Comparison of ENCODE assay signal across 25 cellular contexts in genomic region chr19:55866521-55866920, GRCh38. TPM values are rescaled to one million over a fixed set of nuclear protein-coding genes. Genes with fewer than 3 reads are reported as not detected.
DNase-seq lines count a peak whose midpoint lies in the region; ATAC-seq, FAIRE-seq and TF ChIP-seq lines count a peak whose summit lies in the region.
"Had no signal": no experiment of that assay in that cellular context is flagged by ENCODE, and none has a peak within 500 bp of the region (broad histone marks: within the 10 kb centered on the region; RNA-seq: fewer than 3 reads in every experiment).

No MANE protein-coding gene starts in this region.

- H3K4me2 ChIP-seq in Karpas-422 (ENCODE audit: low read depth, low read length, poor library complexity, severe bottlenecking) (peak overlapping the region; percentile 42), SU-DHL-6 (ENCODE audit: low read depth, low read length, poor library complexity, severe bottlenecking) (peak overlapping the region; percentile 22)
- H3K4me2 ChIP-seq: BLaER1 treated with 17β-estradiol and CSF1 and Interleukin-3, amounts not matched to agents 10 nM and 100 nM had no signal

- FAIRE-seq in GM12891 (lab: Jason Lieb, UNC) = no peak
- FAIRE-seq: A204.1, D721Med, G401.6, GM12892, GM18507 had no signal

- H3K4me3 ChIP-seq in Karpas-422 (ENCODE audit: low read length) (peak overlapping the region; percentile 15; the same call in 1 of the 2 replicates), SU-DHL-6 (ENCODE audit: insufficient read depth, low read length, poor library complexity, severe bottlenecking) (no peak overlapping the region)
- H3K4me3 ChIP-seq: BLaER1 treated with 17β-estradiol and CSF1 and Interleukin-3, amounts not matched to agents 10 nM and 100 nM had no signal

- H3K9ac ChIP-seq in Karpas-422 (ENCODE audit: low read length) = peak overlapping the region; percentile 0; the same call in 1 of the 2 replicates
- no peak overlapping the region for H3K9ac ChIP-seq in SU-DHL-6 (ENCODE audit: low read length)
- H3K9ac ChIP-seq: BLaER1 treated with 17β-estradiol and CSF1 and Interleukin-3, amounts not matched to agents 10 nM and 100 nM had no signal

- no peaks in the 10 kb centered on the region for H3K36me3 Mint-ChIP-seq in stimulated activated naive B cell treated with anti-CD40 and anti-IgM and Interleukin-4, amounts not matched to agents 10 μg/mL and 1 μg/mL and 100 μg/mL, for 72 hours
- H3K36me3 Mint-ChIP-seq: CD8-positive, alpha-beta T cell had no signal

- no peaks in the 10 kb centered on the region for H3K9me3 ChIP-seq in Karpas-422 (ENCODE audit: low read length)
- no peaks in the 10 kb centered on the region; the same call in 1 of the 2 replicates for H3K9me3 ChIP-seq in SU-DHL-6 (ENCODE audit: insufficient read depth, low read length)
- H3K9me3 ChIP-seq: Caco-2 had no signal

- no peak for TF ChIP-seq CTCF in SU-DHL-6 (IDR thresholded peaks at IDR 0.05; ENCODE audit: insufficient read depth, low read length, poor library complexity, severe bottlenecking)

- H3K36me3 ChIP-seq in Karpas-422 (ENCODE audit: insufficient read depth, low read length) (peaks cover 10% of the 10 kb centered on the region; the same call in 1 of the 2 replicates), SU-DHL-6 (ENCODE audit: low read length) (0 out of 2 replicates have a peak, but pooled peaks cover 3% of the 10 kb centered on the region)
- H3K36me3 ChIP-seq: BLaER1 treated with 17β-estradiol and CSF1 and Interleukin-3, amounts not matched to agents 10 nM and 100 nM had no signal

- no peak for TF ChIP-seq POLR2A in GM12891 (IDR thresholded peaks at IDR 0.05; ENCODE audit: low read depth, low read length)

- no peak overlapping the region for H3K4me3 Mint-ChIP-seq in stimulated activated naive B cell treated with anti-CD40 and anti-IgM and Interleukin-4, amounts not matched to agents 10 μg/mL and 1 μg/mL and 100 μg/mL, for 72 hours
- H3K4me3 Mint-ChIP-seq: B cell; CD4-positive, alpha-beta T cell; CD8-positive, alpha-beta T cell had no signal

- peaks cover 34% of the 10 kb centered on the region for H3K4me1 ChIP-seq in Karpas-422 (ENCODE audit: low read length)
- H3K4me1 ChIP-seq: BLaER1 treated with 17β-estradiol and CSF1 and Interleukin-3, amounts not matched to agents 10 nM and 100 nM; Caco-2 had no signal

- ATAC-seq in stimulated activated naive B cell treated with anti-CD40 and anti-IgM and Interleukin-4, amounts not matched to agents 10 μg/mL and 1 μg/mL and 100 μg/mL, for 72 hours (replicated peaks) = no peak
- no peak for ATAC-seq in left ventricle myocardium superior
- ATAC-seq: CD8-positive, alpha-beta T cell had no signal

- peak; percentile 92 for DNase-seq in Karpas-422
- DNase-seq in stimulated activated naive B cell treated with anti-CD40 and anti-IgM and Interleukin-4, amounts not matched to agents 10 μg/mL and 1 μg/mL and 100 μg/mL, for 72 hours = no peak
- DNase-seq in GM12891 (ENCODE audit: insufficient read length, low spot score) = no peak
- DNase-seq in AG08396 (ENCODE audit: low spot score) = no peak
- DNase-seq in left ventricle myocardium superior = no peak
- DNase-seq: 8988T; ACHN; AML-193; Caco-2; Calu3; CD4-positive, alpha-beta T cell; CD8-positive, alpha-beta T cell; DMS79 treated with DMSO at 0.1 percent for 48 hours; GF-D8 had no signal

- no peaks in the 10 kb centered on the region for H3F3A ChIP-seq in SU-DHL-6 (ENCODE audit: insufficient read depth)

- peaks cover 6 to 8% of the 10 kb centered on the region in 2 donors for H3K9me3 Mint-ChIP-seq in stimulated activated naive B cell treated with anti-CD40 and anti-IgM and Interleukin-4, amounts not matched to agents 10 μg/mL and 1 μg/mL and 100 μg/mL, for 72 hours

- H3K27me3 Mint-ChIP-seq in stimulated activated naive B cell treated with anti-CD40 and anti-IgM and Interleukin-4, amounts not matched to agents 10 μg/mL and 1 μg/mL and 100 μg/mL, for 72 hours = peaks cover 0 to 12% of the 10 kb centered on the region in 2 donors

- H3K27ac Mint-ChIP-seq in stimulated activated naive B cell treated with anti-CD40 and anti-IgM and Interleukin-4, amounts not matched to agents 10 μg/mL and 1 μg/mL and 100 μg/mL, for 72 hours = peak overlapping the region; percentile 9
- H3K27ac Mint-ChIP-seq: B cell; CD4-positive, alpha-beta T cell; CD8-positive, alpha-beta T cell had no signal

- intact Hi-C loops in left ventricle myocardium superior (cut with micrococcal nuclease) = no loop called here

- H3K27ac ChIP-seq in Karpas-422 (ENCODE audit: low read length) = peak overlapping the region; percentile 86
- peak overlapping the region; percentile 39; the same call in 1 of the 2 replicates for H3K27ac ChIP-seq in SU-DHL-6 (ENCODE audit: low read depth, low read length)
- H3K27ac ChIP-seq: BLaER1 treated with 17β-estradiol and CSF1 and Interleukin-3, amounts not matched to agents 10 nM and 100 nM; C4-2B had no signal

- H3K4me1 Mint-ChIP-seq in stimulated activated naive B cell treated with anti-CD40 and anti-IgM and Interleukin-4, amounts not matched to agents 10 μg/mL and 1 μg/mL and 100 μg/mL, for 72 hours = no peaks in the 10 kb centered on the region
- H3K4me1 Mint-ChIP-seq: B cell had no signal

- H3K9me2 ChIP-seq in Karpas-422 (replicated peaks; ENCODE audit: insufficient read depth, low read length) (no peaks in the 10 kb centered on the region), SU-DHL-6 (replicated peaks; ENCODE audit: insufficient read depth, low read length) (no peaks in the 10 kb centered on the region)

- H4K20me1 ChIP-seq in Karpas-422 (ENCODE audit: insufficient read depth, low read depth, low read length) (no peaks in the 10 kb centered on the region), SU-DHL-6 (ENCODE audit: low read depth, low read length) (no peaks in the 10 kb centered on the region)
- H4K20me1 ChIP-seq: BLaER1 treated with 17β-estradiol and CSF1 and Interleukin-3, amounts not matched to agents 10 nM and 100 nM had no signal

- H3K79me2 ChIP-seq in Karpas-422 (ENCODE audit: low read length) = no peaks in the 10 kb centered on the region
- no peaks in the 10 kb centered on the region for H3K79me2 ChIP-seq in SU-DHL-6 (ENCODE audit: insufficient read depth, low read length)

- H3K27me3 ChIP-seq in Karpas-422 (ENCODE audit: low read length) (no peaks in the 10 kb centered on the region), SU-DHL-6 (ENCODE audit: low read length) (0 out of 2 replicates have a peak, but pooled peaks cover 2% of the 10 kb centered on the region)
- H3K27me3 ChIP-seq: BLaER1 treated with 17β-estradiol and CSF1 and Interleukin-3, amounts not matched to agents 10 nM and 100 nM had no signal

- H2AFZ ChIP-seq in Karpas-422 (ENCODE audit: low read length) (no peak overlapping the region), SU-DHL-6 (ENCODE audit: low read depth, low read length, severe bottlenecking) (no peak overlapping the region)

TF ChIP-seq in GM12891, 5 proteins besides CTCF, POLR2A, EP300 and RAD21:
- TF ChIP-seq SPI1 (IDR thresholded peaks at IDR 0.05; ENCODE audit: low read depth, low read length) (no peak), POU2F2 (IDR thresholded peaks at IDR 0.05; ENCODE audit: low read depth, low read length) (no peak), PAX5 (IDR thresholded peaks at IDR 0.05; ENCODE audit: insufficient read depth, low read length, severe bottlenecking) (no peak), TAF1 (IDR thresholded peaks at IDR 0.05; ENCODE audit: low read depth, low read length) (no peak), POLR2AphosphoS5 (IDR thresholded peaks at IDR 0.05; ENCODE audit: low read depth, low read length) (no peak)

RNA-seq across cellular contexts. Expression of gene NLRP4, which starts 30.2 kb away (rescaled TPM):
- total RNA-seq in Karpas-422 (2014; rRNA removed; shearing (Covaris generic); ENCODE audit: low replicate concordance) = 28.2 and 30.2 TPM in 2 replicates
- polyA plus RNA-seq in GM12891 (2012; ENCODE audit: low read depth, missing spikeins) = 0.18 TPM
- not detected for total RNA-seq in left ventricle myocardium superior
- total RNA-seq: Caco-2; Calu3; CD4-positive, alpha-beta T cell; CD8-positive, alpha-beta T cell had no signal
- polyA plus RNA-seq: AG04450, BJ had no signal

RNA-seq across cellular contexts. Expression of gene NLRP11, which starts 34.7 kb away (rescaled TPM):
- total RNA-seq in Karpas-422 (2014; rRNA removed; shearing (Covaris generic); ENCODE audit: low replicate concordance) = 1.8 and 5.0 TPM in 2 replicates
- 0.04 TPM for polyA plus RNA-seq in GM12891 (2012; ENCODE audit: low read depth, missing spikeins)
- total RNA-seq in left ventricle myocardium superior = not detected
- total RNA-seq: B cell; Calu3; CD4-positive, alpha-beta T cell; CD8-positive, alpha-beta T cell had no signal
- polyA plus RNA-seq: AG04450, BJ had no signal

Comparison
In these comparisons a context has a peak if more than half of its experiments do, and no peak if none do; other contexts are left out.
1. RNA of gene NLRP4, which starts 30.2 kb away (total RNA-seq): 28.2 to 30.2 TPM in Karpas-422; not detected in left ventricle myocardium superior (single experiment); every median in the first group is over 10 times any median in the second.